8 cellular contexts compared by ENCODE assay signal in genomic region chr14:99481745-99482099, GRCh38. TPM values are rescaled to one million over a fixed set of nuclear protein-coding genes. Genes with fewer than 3 reads are reported as not detected.
A peak's percentile ranks its signal among the peaks of the same experiment; 100 is the strongest.
DNase-seq lines count a peak whose midpoint lies in the region; ATAC-seq and TF ChIP-seq lines count a peak whose summit lies in the region.

No MANE protein-coding gene starts in this region.

- peaks cover 2% of the 10 kb centered on the region for H3K36me3 Mint-ChIP-seq in activated CD8-positive, alpha-beta memory T cell treated with anti-CD3 and anti-CD28 coated beads, Interleukin-2, amount 10 ng/mL, durations not matched to agents 7 days and 5 days
- H3K36me3 Mint-ChIP-seq in chondrocyte (ENCODE audit: low read depth) = no peaks in the 10 kb centered on the region

- no peaks in the 10 kb centered on the region for H3K9me2 ChIP-seq in OCI-LY7 (ENCODE audit: insufficient read depth, low read length)

- WGBS in mesodermal cell (ENCODE audit: insufficient coverage in 2 of 2), 2 experiments = 0% methylated on average over 8 to 9 of the region's 17 CpGs

- ATAC-seq in activated CD8-positive, alpha-beta memory T cell treated with anti-CD3 and anti-CD28 coated beads, Interleukin-2, amount 10 ng/mL, durations not matched to agents 7 days and 5 days = no peak
- no peak for ATAC-seq in GM21423 (IDR thresholded peaks at IDR 0.05; ENCODE audit: unreplicated experiment)

- CTCF ChIA-PET in activated CD8-positive, alpha-beta memory T cell treated with anti-CD3 and anti-CD28 coated beads, Interleukin-2, amount 10 ng/mL, durations not matched to agents 7 days and 5 days (lab: Charles Lee) = interaction anchor here (0.8 to 1.5 kb wide), 2 partner anchors 35 to 731 kb away, joined by 3 to 4 read pairs; no protein-coding TSS in a partner anchor
- CTCF ChIA-PET in OCI-LY7 (lab: Charles Lee; ENCODE audit: unreplicated experiment) = no interaction called here

- H3K4me2 ChIP-seq in OCI-LY7 (ENCODE audit: low read length) = peak overlapping the region; percentile 84

- H4K20me1 ChIP-seq in OCI-LY7 (ENCODE audit: insufficient read depth, low read length) = peaks cover 64% of the 10 kb centered on the region

- H3K27ac Mint-ChIP-seq in activated CD8-positive, alpha-beta memory T cell treated with anti-CD3 and anti-CD28 coated beads, Interleukin-2, amount 10 ng/mL, durations not matched to agents 7 days and 5 days = peak overlapping the region; percentile 98
- peak overlapping the region; percentile 99 for H3K27ac Mint-ChIP-seq in chondrocyte (ENCODE audit: unreplicated experiment)

- POLR2A ChIA-PET in OCI-LY7 (lab: Charles Lee) = interaction anchor here (0.7 to 1.6 kb wide), 4 partner anchors 13 to 202 kb away, joined by 3 to 6 read pairs (median 4); partner anchors contain the start of gene CYP46A1

- H3K4me1 Mint-ChIP-seq in activated CD8-positive, alpha-beta memory T cell treated with anti-CD3 and anti-CD28 coated beads, Interleukin-2, amount 10 ng/mL, durations not matched to agents 7 days and 5 days = peaks cover 48% of the 10 kb centered on the region
- peaks cover 63% of the 10 kb centered on the region for H3K4me1 Mint-ChIP-seq in chondrocyte (ENCODE audit: low read depth)

- BruUV-seq in OCI-LY7 (replicated peaks; lab: Mats Ljungman, UMichigan) = no TSS peak

- peak overlapping the region; percentile 40; the same call in 1 of the 2 replicates for H2AFZ ChIP-seq in OCI-LY7 (ENCODE audit: low read length)

- TF ChIP-seq CTCF in OCI-LY7 (conservative IDR thresholded peaks at IDR 0.05; ENCODE audit: low read length) (no peak), chondrocyte (IDR thresholded peaks at IDR 0.05) (no peak)

- H3K4me1 ChIP-seq in OCI-LY7 (ENCODE audit: insufficient read depth, low read length, poor library complexity, severe bottlenecking) (peaks cover 23% of the 10 kb centered on the region), mesodermal cell (ENCODE audit: control insufficient read depth, insufficient read depth, low read length, poor library complexity, severe bottlenecking) (peaks cover 29% of the 10 kb centered on the region)

- H3K79me2 ChIP-seq in OCI-LY7 (ENCODE audit: insufficient read depth, low read depth, low read length) = peaks cover 88% of the 10 kb centered on the region

- DNase-seq in activated CD8-positive, alpha-beta memory T cell treated with anti-CD3 and anti-CD28 coated beads, Interleukin-2, amount 10 ng/mL, durations not matched to agents 7 days and 5 days = peak; percentile 59
- no peak for DNase-seq in activated CD8-positive, alpha-beta memory T cell treated with anti-CD3 and anti-CD28 coated beads for 24 hours
- peak; percentile 38 for DNase-seq in OCI-LY7 (ENCODE audit: low spot score)
- DNase-seq in chondrocyte (ENCODE audit: low spot score) = no peak
- no peak for DNase-seq in NCI-H1417 treated with DMSO at 0.1 percent for 48 hours (lab: John Stamatoyannopoulos, UW)
- DNase-seq in posterior vena cava (ENCODE audit: low spot score) = no peak

- peak overlapping the region; percentile 94 for H3K4me3 Mint-ChIP-seq in activated CD8-positive, alpha-beta memory T cell treated with anti-CD3 and anti-CD28 coated beads, Interleukin-2, amount 10 ng/mL, durations not matched to agents 7 days and 5 days
- peak overlapping the region; percentile 96 for H3K4me3 Mint-ChIP-seq in chondrocyte (ENCODE audit: unreplicated experiment)

- H3K4me3 ChIP-seq in OCI-LY7 (ENCODE audit: low read depth, low read length, poor library complexity, severe bottlenecking) = peak overlapping the region; percentile 95
- H3K4me3 ChIP-seq in mesodermal cell (ENCODE audit: extremely low read depth, insufficient read depth, low read length, poor library complexity, severe bottlenecking) = peak overlapping the region; percentile 98

- no peaks in the 10 kb centered on the region for H3K36me3 ChIP-seq in OCI-LY7 (ENCODE audit: insufficient read depth, low read length)
- H3K36me3 ChIP-seq in mesodermal cell (ENCODE audit: control insufficient read depth, insufficient read depth, low read length) = no peaks in the 10 kb centered on the region

- H3K9me3 Mint-ChIP-seq in activated CD8-positive, alpha-beta memory T cell treated with anti-CD3 and anti-CD28 coated beads, Interleukin-2, amount 10 ng/mL, durations not matched to agents 7 days and 5 days (ENCODE audit: low read depth) = no peaks in the 10 kb centered on the region
- no peaks in the 10 kb centered on the region for H3K9me3 Mint-ChIP-seq in chondrocyte (ENCODE audit: low read depth)

- H3K27ac ChIP-seq in OCI-LY7 (ENCODE audit: low read depth, low read length, poor library complexity, severe bottlenecking) (peak overlapping the region; percentile 27), mesodermal cell (ENCODE audit: low read depth, low read length, severe bottlenecking) (peak overlapping the region; percentile 99)

- no peaks in the 10 kb centered on the region for H3K9me3 ChIP-seq in OCI-LY7 (ENCODE audit: low read length)
- no peaks in the 10 kb centered on the region for H3K9me3 ChIP-seq in mesodermal cell (ENCODE audit: control insufficient read depth, low read length)

- intact Hi-C loops in OCI-LY7 (cut with micrococcal nuclease; ENCODE audit: unreplicated experiment) (loop anchor here (2.0 to 10.0 kb wide), 2 partner anchors 205 to 583 kb away; partner anchors contain the start of gene EVL), posterior vena cava (cut with DNase I) (no loop called here)

- H3K27me3 Mint-ChIP-seq in activated CD8-positive, alpha-beta memory T cell treated with anti-CD3 and anti-CD28 coated beads, Interleukin-2, amount 10 ng/mL, durations not matched to agents 7 days and 5 days = no peaks in the 10 kb centered on the region
- no peaks in the 10 kb centered on the region for H3K27me3 Mint-ChIP-seq in chondrocyte (ENCODE audit: low read depth)

RNA-seq across cellular contexts. Expression of gene CCNK, which starts 0.5 kb away (rescaled TPM):
- 10 to 100 TPM; 82.9 to 84.3 TPM for total RNA-seq in activated CD8-positive, alpha-beta memory T cell treated with anti-CD3 and anti-CD28 coated beads, Interleukin-2, amount 10 ng/mL, durations not matched to agents 7 days and 5 days
- total RNA-seq in OCI-LY7 (2014; rRNA removed; shearing (Covaris generic)) = 25.1 and 38.8 TPM in 2 replicates
- total RNA-seq in OCI-LY7 (2022) = 69.0 and 76.3 TPM in 2 replicates
- total RNA-seq in chondrocyte = 57.3 to 62.3 TPM (median 62.3 TPM) in 3 replicates
- 62.1 TPM for polyA plus RNA-seq in mesodermal cell (2013, experiment 1 of 2)
- polyA plus RNA-seq in mesodermal cell (2013, experiment 2 of 2) = 61.5 TPM
- 10 to 100 TPM; 34.3 to 35.3 TPM for total RNA-seq in posterior vena cava

RNA-seq across cellular contexts. Expression of gene SETD3, which starts 1.1 kb away (rescaled TPM):
- total RNA-seq in activated CD8-positive, alpha-beta memory T cell treated with anti-CD3 and anti-CD28 coated beads, Interleukin-2, amount 10 ng/mL, durations not matched to agents 7 days and 5 days = 10 to 100 TPM; 53.9 to 61.4 TPM
- total RNA-seq in OCI-LY7 (2014; rRNA removed; shearing (Covaris generic)) = 42.4 and 45.2 TPM in 2 replicates
- 62.1 and 65.5 TPM in 2 replicates for total RNA-seq in OCI-LY7 (2022)
- 54.2 to 55.1 TPM (median 54.5 TPM) in 3 replicates for total RNA-seq in chondrocyte
- 51.2 TPM for polyA plus RNA-seq in mesodermal cell (2013, experiment 1 of 2)
- polyA plus RNA-seq in mesodermal cell (2013, experiment 2 of 2) = 48.2 TPM
- 100 to 1,000 TPM in 1 of 2 donors, 10 to 100 TPM in 1; 74.5 to 103 TPM for total RNA-seq in posterior vena cava

Comparison
In these comparisons a context has a peak if more than half of its experiments do, and no peak if none do; other contexts are left out.
1. DNase-seq: peak in activated CD8-positive, alpha-beta memory T cell treated with anti-CD3 and anti-CD28 coated beads, Interleukin-2, amount 10 ng/mL, durations not matched to agents 7 days and 5 days (single experiment) and OCI-LY7 (single experiment); none in activated CD8-positive, alpha-beta memory T cell treated with anti-CD3 and anti-CD28 coated beads for 24 hours (single experiment), chondrocyte (single experiment), NCI-H1417 treated with DMSO at 0.1 percent for 48 hours (single experiment) and posterior vena cava (single experiment).